19 cellular contexts compared by ENCODE assay signal in the genomic region with DNA sequence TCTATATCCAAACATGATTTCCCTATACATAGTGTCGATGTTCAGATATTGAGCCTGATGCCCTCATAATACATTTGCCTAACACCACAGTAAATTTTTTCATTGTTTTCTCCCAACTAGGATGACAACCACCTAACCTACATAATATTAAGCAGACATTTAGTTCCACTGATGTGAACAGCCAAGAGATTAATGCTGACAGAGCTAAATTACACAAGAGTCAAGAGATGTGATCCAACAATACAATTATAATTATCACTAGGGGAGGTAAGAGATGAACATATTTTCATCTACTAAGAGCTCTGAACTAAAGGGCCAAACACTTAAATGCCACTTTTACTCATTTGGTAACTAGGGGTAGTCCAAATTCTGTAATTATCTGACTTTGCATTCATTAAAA.
A peak's percentile ranks its signal among the peaks of the same experiment; 100 is the strongest.
DNase-seq lines count a peak whose midpoint lies in the region; ATAC-seq, FAIRE-seq and TF ChIP-seq lines count a peak whose summit lies in the region.
"Had no signal": no experiment of that assay in that cellular context is flagged by ENCODE, and none has a peak within 500 bp of the region (broad histone marks: within the 10 kb centered on the region; RNA-seq: fewer than 3 reads in every experiment).

No MANE protein-coding gene starts in this region.

- no peaks in the 10 kb centered on the region for H3K27me3 Mint-ChIP-seq in CD8-positive, alpha-beta T cell (ENCODE audit: low read depth)
- H3K27me3 Mint-ChIP-seq: B cell; CD8-positive, alpha-beta memory T cell; T-cell had no signal

- H3K4me1 ChIP-seq in HAP-1: peaks cover 95% of the 10 kb centered on the region
- no peaks in the 10 kb centered on the region for H3K4me1 ChIP-seq in CD8-positive, alpha-beta T cell (ENCODE audit: insufficient read depth, low read length)

- CTCF ChIA-PET in CD8-positive, alpha-beta T cell (lab: Charles Lee): no interaction called here

- intact Hi-C loops in CD8-positive, alpha-beta T cell (cut with DNase I, micrococcal nuclease): no loop called here

- no peak overlapping the region for H3K4me3 Mint-ChIP-seq in CD8-positive, alpha-beta T cell
- H3K4me3 Mint-ChIP-seq: B cell; CD8-positive, alpha-beta memory T cell; H9; T-cell had no signal

- H3K4me3 ChIP-seq in HAP-1: no peak overlapping the region
- H3K4me3 ChIP-seq in CD8-positive, alpha-beta T cell (ENCODE audit: low read depth, low read length): no peak overlapping the region
- H3K4me3 ChIP-seq: GM23248, PC-9 had no signal

- DNase-seq in D721Med (ENCODE audit: insufficient read length, low spot score): no peak
- DNase-seq in NCI-H1105 (lab: John Stamatoyannopoulos, UW): peak; percentile 3
- peak; percentile 28 for DNase-seq in NCI-H748 treated with DMSO at 0.1 percent for 48 hours (lab: John Stamatoyannopoulos, UW)
- no peak for DNase-seq in activated effector memory CD4-positive, alpha-beta T cell treated with anti-CD3 and anti-CD28 coated beads, Interleukin-2, amount 50 U/mL, for 16 hours
- no peak for DNase-seq in HAP-1 (ENCODE audit: low spot score in 2 of 2)
- DNase-seq in CD8-positive, alpha-beta T cell: no peak
- DNase-seq: CD8-positive, alpha-beta memory T cell; GM23248; H9; Karpas-422; NCI-H187 treated with DMSO at 0.1 percent for 48 hours; NCI-H446; PC-9; T-cell had no signal

- no peaks in the 10 kb centered on the region for H3K9me3 ChIP-seq in HAP-1
- H3K9me3 ChIP-seq in CD8-positive, alpha-beta T cell (ENCODE audit: low read length): no peaks in the 10 kb centered on the region

- no peaks in the 10 kb centered on the region for H3K27me3 ChIP-seq in HAP-1 (ENCODE audit: low read depth)
- H3K27me3 ChIP-seq in CD8-positive, alpha-beta T cell (ENCODE audit: insufficient read depth, low read length): no peaks in the 10 kb centered on the region

- ATAC-seq in GM21737 (IDR thresholded peaks at IDR 0.05; ENCODE audit: unreplicated experiment): no peak
- ATAC-seq in CD8-positive, alpha-beta T cell: no peak
- ATAC-seq: Right ventricle myocardium inferior, T-cell had no signal

- H3K27ac ChIP-seq in CD8-positive, alpha-beta T cell (ENCODE audit: low read depth, low read length): no peak overlapping the region
- H3K27ac ChIP-seq: C4-2B, GM23248, PC-9 had no signal

- in situ Hi-C loops in HAP-1 (cut with MboI; ENCODE audit: low sequenced_read_pairs): no loop called here

- no peaks in the 10 kb centered on the region for H3K36me3 ChIP-seq in HAP-1 (replicated peaks)
- no peaks in the 10 kb centered on the region for H3K36me3 ChIP-seq in CD8-positive, alpha-beta T cell (ENCODE audit: insufficient read depth, low read length)

- H3K36me3 Mint-ChIP-seq in CD8-positive, alpha-beta T cell: no peaks in the 10 kb centered on the region
- H3K36me3 Mint-ChIP-seq: CD8-positive, alpha-beta memory T cell; T-cell had no signal

- no peak overlapping the region for H3K27ac Mint-ChIP-seq in CD8-positive, alpha-beta T cell
- H3K27ac Mint-ChIP-seq: B cell; CD8-positive, alpha-beta memory T cell; H9; T-cell had no signal

- H3K9me3 Mint-ChIP-seq in CD8-positive, alpha-beta T cell: no peaks in the 10 kb centered on the region
- H3K9me3 Mint-ChIP-seq: H9, T-cell had no signal

- no peak for TF ChIP-seq CTCF in D721Med (IDR thresholded peaks at IDR 0.05; ENCODE audit: insufficient read depth, missing control alignments)
- no peak for TF ChIP-seq CTCF in CD8-positive, alpha-beta T cell (IDR thresholded peaks at IDR 0.05)

- POLR2A ChIA-PET in CD8-positive, alpha-beta T cell (lab: Charles Lee): no interaction called here

- no peaks in the 10 kb centered on the region for H3K4me1 Mint-ChIP-seq in CD8-positive, alpha-beta T cell (ENCODE audit: low read depth)
- H3K4me1 Mint-ChIP-seq: B cell; CD8-positive, alpha-beta memory T cell; T-cell had no signal

- FAIRE-seq in D721Med (lab: Jason Lieb, UNC): peak; percentile 66
- FAIRE-seq in islet of Langerhans (lab: Jason Lieb, UNC): peak; percentile 96

Comparison
In these comparisons a context has a peak if more than half of its experiments do, and no peak if none do; other contexts are left out.
1. DNase-seq: peak in NCI-H1105 (single experiment) and NCI-H748 treated with DMSO at 0.1 percent for 48 hours (single experiment); none in D721Med (single experiment), activated effector memory CD4-positive, alpha-beta T cell treated with anti-CD3 and anti-CD28 coated beads, Interleukin-2, amount 50 U/mL, for 16 hours (single experiment), HAP-1 (0 of 2) and CD8-positive, alpha-beta T cell (0 of 7).